19 cellular contexts compared by ENCODE assay signal in the genomic region with DNA sequence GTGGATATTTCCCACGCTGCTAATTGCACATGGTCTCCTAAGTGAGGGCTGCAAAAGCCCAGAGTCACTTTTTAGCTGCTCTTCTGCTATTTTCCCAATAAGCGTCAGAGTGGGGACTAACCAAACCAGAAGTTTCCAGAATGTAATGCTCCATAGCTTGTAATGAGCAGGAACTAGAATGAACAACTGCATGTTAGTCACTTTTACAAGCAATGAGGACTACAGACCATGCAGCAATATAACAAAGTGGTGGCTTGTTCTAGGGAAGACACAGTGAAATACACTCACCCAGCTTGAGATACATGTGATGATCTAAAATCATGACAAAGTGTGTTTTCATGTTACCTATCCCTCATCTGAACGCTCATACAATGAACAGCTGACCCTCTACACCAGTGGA.
DNase-seq lines count a peak whose midpoint lies in the region; ATAC-seq, FAIRE-seq and TF ChIP-seq lines count a peak whose summit lies in the region.
"Had no signal": no experiment of that assay in that cellular context is flagged by ENCODE, and none has a peak within 500 bp of the region (broad histone marks: within the 10 kb centered on the region; RNA-seq: fewer than 3 reads in every experiment).

No MANE protein-coding gene starts in this region.

- POLR2A ChIA-PET in A549 (lab: Yijun Ruan, JAX), result no interaction called here

- no peak overlapping the region for H3K4me2 ChIP-seq in A549
- peak overlapping the region; percentile 59 to 84 (median 70) for H3K4me2 ChIP-seq in BLaER1 treated with 17β-estradiol and CSF1 and Interleukin-3, amounts not matched to agents 10 nM and 100 nM

- TF ChIP-seq CTCF in A549 (IDR thresholded peaks at IDR 0.05) (no peak), mucosa of descending colon (IDR thresholded peaks at IDR 0.05) (no peak), heart right ventricle (IDR thresholded peaks at IDR 0.05) (no peak)

- no peak for FAIRE-seq in A549 (lab: Jason Lieb, UNC)
- FAIRE-seq: G401.6, urothelium cell line had no signal

- H3K4me3 Mint-ChIP-seq in T-helper 17 cell, result peak overlapping the region; percentile 3

- H3K9me3 ChIP-seq in A549 (no peaks in the 10 kb centered on the region), T-helper 17 cell (ENCODE audit: control insufficient read depth, low read length, poor library complexity, severe bottlenecking) (no peaks in the 10 kb centered on the region), mucosa of descending colon (no peaks in the 10 kb centered on the region), heart right ventricle (no peaks in the 10 kb centered on the region)
- peaks cover 5 to 14% (median 11%) of the 10 kb centered on the region in 11 experiments; a peak in 16 of 22 replicates for H3K9me3 ChIP-seq in BLaER1 treated with 17β-estradiol and CSF1 and Interleukin-3, amounts not matched to agents 10 nM and 100 nM (replicated peaks in 1 of 11)
- H3K9me3 ChIP-seq: right atrium auricular region had no signal

- peak overlapping the region in 1 of 11 experiments; percentile 58; a peak in 1 of 22 replicates for H3K9ac ChIP-seq in BLaER1 treated with 17β-estradiol and CSF1 and Interleukin-3, amounts not matched to agents 10 nM and 100 nM

- DNase-seq in A549 (ENCODE audit: low read depth in 1 of 2, low spot score in 1 of 2) (no peak), T-helper 17 cell (no peak), mucosa of descending colon (no peak), putamen (ENCODE audit: low spot score) (no peak), heart right ventricle (no peak), NCI-H2227 treated with DMSO at 0.1 percent for 48 hours (lab: John Stamatoyannopoulos, UW) (no peak)
- DNase-seq: activated CD4-positive, alpha-beta T cell treated with anti-CD3 and anti-CD28 coated beads for 4 hours; cortex of kidney; NCI-H1092 treated with DMSO at 0.1 percent for 48 hours; NCI-H524; PC-3; stimulated activated naive CD4-positive, alpha-beta T cell treated with Interleukin-2 at 50 U/mL for 16 hours; T-helper 9 cell had no signal

- no peaks in the 10 kb centered on the region for H4K20me1 ChIP-seq in BLaER1 treated with 17β-estradiol and CSF1 and Interleukin-3, amounts not matched to agents 10 nM and 100 nM

- H3K27ac Mint-ChIP-seq in T-helper 17 cell, result peak overlapping the region; percentile 79

- no peaks in the 10 kb centered on the region for H3K27me3 ChIP-seq in BLaER1 treated with 17β-estradiol and CSF1 and Interleukin-3, amounts not matched to agents 10 nM and 100 nM
- no peaks in the 10 kb centered on the region for H3K27me3 ChIP-seq in heart right ventricle
- H3K27me3 ChIP-seq: right atrium auricular region had no signal

- H3K4me1 ChIP-seq in A549 (peaks cover 15% of the 10 kb centered on the region), mucosa of descending colon (ENCODE audit: low read depth) (peaks cover 15% of the 10 kb centered on the region), heart right ventricle (peaks cover 0 to 33% (median 0%) of the 10 kb centered on the region in 9 donors)
- peaks cover 38 to 59% (median 42%) of the 10 kb centered on the region in 10 experiments for H3K4me1 ChIP-seq in BLaER1 treated with 17β-estradiol and CSF1 and Interleukin-3, amounts not matched to agents 10 nM and 100 nM

- 85% methylated on average over 3 of the region's 3 CpGs for WGBS in A549 (ENCODE audit: missing lambda C conversion rate)
- 95 to 97% methylated on average over 3 of the region's 3 CpGs for WGBS in heart right ventricle, 2 donors

- H3K4me3 ChIP-seq in A549 (no peak overlapping the region), mucosa of descending colon (no peak overlapping the region), heart right ventricle (no peak overlapping the region)
- no peak overlapping the region for H3K4me3 ChIP-seq in BLaER1 treated with 17β-estradiol and CSF1 and Interleukin-3, amounts not matched to agents 10 nM and 100 nM
- H3K4me3 ChIP-seq: right atrium auricular region had no signal

- TF ChIP-seq EP300 in A549 (IDR thresholded peaks at IDR 0.05), result no peak

- peaks cover 23% of the 10 kb centered on the region for H3K4me1 Mint-ChIP-seq in T-helper 17 cell

- TF ChIP-seq POLR2A in A549 (IDR thresholded peaks at IDR 0.05; ENCODE audit: low read length), result no peak

- peak overlapping the region; percentile 5 to 36; a peak in 1 of 6 replicates for H3K27ac ChIP-seq in A549
- peak overlapping the region in 8 of 11 experiments; percentile 27 to 84 (median 76); a peak in 13 of 22 replicates for H3K27ac ChIP-seq in BLaER1 treated with 17β-estradiol and CSF1 and Interleukin-3, amounts not matched to agents 10 nM and 100 nM
- no peak overlapping the region for H3K27ac ChIP-seq in heart right ventricle
- H3K27ac ChIP-seq: HL-60, right atrium auricular region had no signal

- no peaks in the 10 kb centered on the region for H3K36me3 ChIP-seq in BLaER1 treated with 17β-estradiol and CSF1 and Interleukin-3, amounts not matched to agents 10 nM and 100 nM
- H3K36me3 ChIP-seq in mucosa of descending colon (ENCODE audit: low read depth), result no peaks in the 10 kb centered on the region
- H3K36me3 ChIP-seq in heart right ventricle, result no peaks in the 10 kb centered on the region
- H3K36me3 ChIP-seq: right atrium auricular region had no signal

- no peaks in the 10 kb centered on the region for H3K36me3 Mint-ChIP-seq in T-helper 17 cell (ENCODE audit: low read depth)

- no peaks in the 10 kb centered on the region for H3K27me3 Mint-ChIP-seq in T-helper 17 cell

- ATAC-seq in A549 (no peak), T-helper 17 cell (no peak), mucosa of descending colon (peak; percentile 57), heart right ventricle (no peak)
- ATAC-seq: left lobe of liver, PC-3 had no signal

- CTCF ChIA-PET in A549 (lab: Yijun Ruan, JAX), result interaction anchor here (1.0 kb wide), 2 partner anchors 8 to 9 kb away, joined by 3 read pairs; no protein-coding TSS in a partner anchor

- no peak for TF ChIP-seq RAD21 in A549 (conservative IDR thresholded peaks at IDR 0.05 in 1 of 2, IDR thresholded peaks at IDR 0.05 in 1 of 2)

- intact Hi-C loops in mucosa of descending colon (cut with DNase I, micrococcal nuclease), result no loop called here
- intact Hi-C loops in heart right ventricle (cut with DNase I), result loop anchor here in 2 of 10 donors (10.0 kb wide), 2 partner anchors 87 to 287 kb away; no protein-coding TSS in a partner anchor

TF ChIP-seq in A549, 52 proteins besides CTCF, POLR2A, EP300 and RAD21:
- TF ChIP-seq POLR2AphosphoS2 (conservative IDR thresholded peaks at IDR 0.05; ENCODE audit: low read length), result no peak
- no peak for TF ChIP-seq NR3C1 (IDR thresholded peaks at IDR 0.05)
- TF ChIP-seq CHD2 (IDR thresholded peaks at IDR 0.05; ENCODE audit: low read length, partially characterized antibody), result no peak
- TF ChIP-seq, protein P1, sequence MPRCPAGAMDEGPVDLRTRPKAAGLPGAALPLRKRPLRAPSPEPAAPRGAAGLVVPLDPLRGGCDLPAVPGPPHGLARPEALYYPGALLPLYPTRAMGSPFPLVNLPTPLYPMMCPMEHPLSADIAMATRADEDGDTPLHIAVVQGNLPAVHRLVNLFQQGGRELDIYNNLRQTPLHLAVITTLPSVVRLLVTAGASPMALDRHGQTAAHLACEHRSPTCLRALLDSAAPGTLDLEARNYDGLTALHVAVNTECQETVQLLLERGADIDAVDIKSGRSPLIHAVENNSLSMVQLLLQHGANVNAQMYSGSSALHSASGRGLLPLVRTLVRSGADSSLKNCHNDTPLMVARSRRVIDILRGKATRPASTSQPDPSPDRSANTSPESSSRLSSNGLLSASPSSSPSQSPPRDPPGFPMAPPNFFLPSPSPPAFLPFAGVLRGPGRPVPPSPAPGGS (IDR thresholded peaks at IDR 0.05), result no peak
- TF ChIP-seq, protein P2, sequence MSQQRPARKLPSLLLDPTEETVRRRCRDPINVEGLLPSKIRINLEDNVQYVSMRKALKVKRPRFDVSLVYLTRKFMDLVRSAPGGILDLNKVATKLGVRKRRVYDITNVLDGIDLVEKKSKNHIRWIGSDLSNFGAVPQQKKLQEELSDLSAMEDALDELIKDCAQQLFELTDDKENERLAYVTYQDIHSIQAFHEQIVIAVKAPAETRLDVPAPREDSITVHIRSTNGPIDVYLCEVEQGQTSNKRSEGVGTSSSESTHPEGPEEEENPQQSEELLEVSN (IDR thresholded peaks at IDR 0.05; ENCODE audit: borderline replicate concordance, low read depth), result no peak
- TF ChIP-seq ZC3H11A (IDR thresholded peaks at IDR 0.05), result no peak
- no peak for TF ChIP-seq HOXB13 (CRISPR knock-in tag; IDR thresholded peaks at IDR 0.05; ENCODE audit: low read depth)
- TF ChIP-seq TFCP2L1 (CRISPR knock-in tag; IDR thresholded peaks at IDR 0.05), result no peak
- TF ChIP-seq HOXA7 (CRISPR knock-in tag; IDR thresholded peaks at IDR 0.05), result no peak
- no peak for TF ChIP-seq CBX8 (IDR thresholded peaks at IDR 0.05)
- no peak for TF ChIP-seq GATA3 (IDR thresholded peaks at IDR 0.05; ENCODE audit: borderline replicate concordance)
- TF ChIP-seq BHLHE40 (IDR thresholded peaks at IDR 0.05; ENCODE audit: low read depth, low read length), result no peak
- TF ChIP-seq ZFP36 (IDR thresholded peaks at IDR 0.05; ENCODE audit: borderline replicate concordance, partially characterized antibody), result no peak
- no peak for TF ChIP-seq CHD4 (IDR thresholded peaks at IDR 0.05; ENCODE audit: borderline replicate concordance)
- TF ChIP-seq ESRRA (IDR thresholded peaks at IDR 0.05; ENCODE audit: borderline replicate concordance, low read length), result no peak

Comparison
In these comparisons a context has a peak if more than half of its experiments do, and no peak if none do; other contexts are left out.
1. H3K27ac ChIP-seq: peak in A549 (2 of 2) and BLaER1 treated with 17β-estradiol and CSF1 and Interleukin-3, amounts not matched to agents 10 nM and 100 nM (8 of 11); none in heart right ventricle (0 of 10).